Comparison of ENCODE assay signal across 9 cellular contexts in the genomic region with DNA sequence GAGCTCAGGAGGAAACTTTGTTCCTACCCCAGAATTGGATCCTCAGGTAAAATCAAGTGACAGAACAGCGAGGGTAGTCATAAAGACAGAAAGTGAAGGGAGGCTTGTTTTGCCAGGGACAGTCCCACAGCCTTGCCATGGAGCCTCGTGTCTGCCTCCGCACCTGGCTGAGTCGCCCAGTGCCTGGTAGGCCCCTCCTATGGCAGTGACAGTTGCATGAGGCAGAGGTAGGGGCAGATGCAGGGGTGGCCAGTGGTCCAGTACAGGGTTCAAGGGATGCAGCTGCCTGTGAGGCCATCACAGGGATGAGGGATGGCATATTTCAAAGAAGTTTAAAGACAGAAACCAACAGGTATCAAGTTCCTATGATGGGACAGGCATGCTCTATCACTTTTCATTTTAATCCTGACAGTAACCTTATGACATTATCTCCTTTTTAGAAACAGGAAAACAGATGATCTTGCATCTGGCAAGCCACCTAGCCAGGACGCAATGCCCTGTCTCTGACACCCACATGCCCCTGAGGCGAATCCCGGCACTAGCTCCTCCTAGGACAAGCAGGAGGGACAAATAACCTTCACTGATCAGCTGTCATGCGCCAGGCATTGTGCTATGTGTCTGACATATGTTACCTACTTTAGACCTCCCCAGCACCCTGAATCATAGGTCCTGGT.
DNase-seq lines count a peak whose midpoint lies in the region; ATAC-seq and TF ChIP-seq lines count a peak whose summit lies in the region.
"Had no signal": no experiment of that assay in that cellular context is flagged by ENCODE, and none has a peak within 500 bp of the region (broad histone marks: within the 10 kb centered on the region; RNA-seq: fewer than 3 reads in every experiment).

No MANE protein-coding gene starts in this region.

- H3K27me3 ChIP-seq in heart right ventricle = no peaks in the 10 kb centered on the region
- no peaks in the 10 kb centered on the region for H3K27me3 ChIP-seq in muscle layer of duodenum (ENCODE audit: low read depth, low read length)

- no peak overlapping the region for H3K27ac Mint-ChIP-seq in activated naive CD8-positive, alpha-beta T cell treated with anti-CD3 and anti-CD28 coated beads for 36 hours
- H3K27ac Mint-ChIP-seq in type B pancreatic cell = peak overlapping the region; percentile 92

- H3K4me3 Mint-ChIP-seq in activated naive CD8-positive, alpha-beta T cell treated with anti-CD3 and anti-CD28 coated beads for 36 hours = no peak overlapping the region
- H3K4me3 Mint-ChIP-seq in type B pancreatic cell = no peak overlapping the region

- no peaks in the 10 kb centered on the region for H3K36me3 Mint-ChIP-seq in activated naive CD8-positive, alpha-beta T cell treated with anti-CD3 and anti-CD28 coated beads for 36 hours
- no peaks in the 10 kb centered on the region for H3K36me3 Mint-ChIP-seq in type B pancreatic cell
- H3K36me3 Mint-ChIP-seq: CD4-positive, CD25-positive, alpha-beta regulatory T cell had no signal

- DNase-seq in heart right ventricle = no peak
- no peak for DNase-seq in left ventricle myocardium superior
- DNase-seq in activated naive CD8-positive, alpha-beta T cell treated with anti-CD3 and anti-CD28 coated beads for 36 hours = peak; percentile 16
- DNase-seq in type B pancreatic cell (ENCODE audit: extremely low spot score, unreplicated experiment) = no peak
- DNase-seq in superior temporal gyrus (ENCODE audit: extremely low spot score) = no peak
- DNase-seq in NCI-H1417 (lab: John Stamatoyannopoulos, UW) = no peak
- DNase-seq: CD4-positive, CD25-positive, alpha-beta regulatory T cell had no signal

- ATAC-seq in heart right ventricle (peak in 1 of 8 donors; percentile 0), left ventricle myocardium superior (no peak), GM19395 (IDR thresholded peaks at IDR 0.05; ENCODE audit: unreplicated experiment) (no peak)

- intact Hi-C loops in heart right ventricle (cut with DNase I) (loop anchor here in 7 of 10 donors (2.0 to 10.0 kb wide), 7 partner anchors 37 to 192 kb away; partner anchors contain the start of gene IRF2 (in 4 of the 7)), left ventricle myocardium superior (cut with micrococcal nuclease) (loop anchor here (5.0 kb wide), 1 partner anchor 42 kb away; no protein-coding TSS in a partner anchor)

- no peaks in the 10 kb centered on the region for H3K9me3 ChIP-seq in heart right ventricle
- H3K9me3 ChIP-seq in muscle layer of duodenum (ENCODE audit: control insufficient read depth in 1 of 2, low read length in 2 of 2) = no peaks in the 10 kb centered on the region

- no peaks in the 10 kb centered on the region for H3K9me3 Mint-ChIP-seq in activated naive CD8-positive, alpha-beta T cell treated with anti-CD3 and anti-CD28 coated beads for 36 hours
- no peaks in the 10 kb centered on the region for H3K9me3 Mint-ChIP-seq in type B pancreatic cell
- H3K9me3 Mint-ChIP-seq: CD4-positive, CD25-positive, alpha-beta regulatory T cell had no signal

- H3K4me3 ChIP-seq in heart right ventricle (no peak overlapping the region), muscle layer of duodenum (ENCODE audit: low read depth in 1 of 2, low read length in 2 of 2) (no peak overlapping the region)

- no peak for TF ChIP-seq CTCF in heart right ventricle (IDR thresholded peaks at IDR 0.05)
- no peak for TF ChIP-seq CTCF in type B pancreatic cell (conservative IDR thresholded peaks at IDR 0.05)

- peaks cover 31% of the 10 kb centered on the region for H3K4me1 Mint-ChIP-seq in activated naive CD8-positive, alpha-beta T cell treated with anti-CD3 and anti-CD28 coated beads for 36 hours
- H3K4me1 Mint-ChIP-seq in type B pancreatic cell (ENCODE audit: unreplicated experiment) = peaks cover 43% of the 10 kb centered on the region

- H3K4me1 ChIP-seq in heart right ventricle = peaks cover 10 to 79% (median 54%) of the 10 kb centered on the region in 9 donors
- peaks cover 10 to 31% of the 10 kb centered on the region in 2 donors for H3K4me1 ChIP-seq in muscle layer of duodenum (ENCODE audit: control insufficient read depth in 1 of 2, insufficient read depth in 2 of 2, low read length in 2 of 2)

- WGBS in heart right ventricle, 2 donors = 73 to 77% methylated on average over 8 of the region's 8 CpGs

- no peaks in the 10 kb centered on the region for H3K27me3 Mint-ChIP-seq in activated naive CD8-positive, alpha-beta T cell treated with anti-CD3 and anti-CD28 coated beads for 36 hours
- no peaks in the 10 kb centered on the region for H3K27me3 Mint-ChIP-seq in type B pancreatic cell

- H3K36me3 ChIP-seq in heart right ventricle (no peaks in the 10 kb centered on the region), muscle layer of duodenum (ENCODE audit: control insufficient read depth in 1 of 2, insufficient read depth in 2 of 2, low read length in 2 of 2) (no peaks in the 10 kb centered on the region)

- H3K27ac ChIP-seq in heart right ventricle (peak overlapping the region in 9 of 10 donors; percentile 73 to 95 (median 84)), muscle layer of duodenum (ENCODE audit: low read length) (peak overlapping the region; percentile 79)
